Comparison of ENCODE assay signal across 8 cellular contexts in the genomic region with DNA sequence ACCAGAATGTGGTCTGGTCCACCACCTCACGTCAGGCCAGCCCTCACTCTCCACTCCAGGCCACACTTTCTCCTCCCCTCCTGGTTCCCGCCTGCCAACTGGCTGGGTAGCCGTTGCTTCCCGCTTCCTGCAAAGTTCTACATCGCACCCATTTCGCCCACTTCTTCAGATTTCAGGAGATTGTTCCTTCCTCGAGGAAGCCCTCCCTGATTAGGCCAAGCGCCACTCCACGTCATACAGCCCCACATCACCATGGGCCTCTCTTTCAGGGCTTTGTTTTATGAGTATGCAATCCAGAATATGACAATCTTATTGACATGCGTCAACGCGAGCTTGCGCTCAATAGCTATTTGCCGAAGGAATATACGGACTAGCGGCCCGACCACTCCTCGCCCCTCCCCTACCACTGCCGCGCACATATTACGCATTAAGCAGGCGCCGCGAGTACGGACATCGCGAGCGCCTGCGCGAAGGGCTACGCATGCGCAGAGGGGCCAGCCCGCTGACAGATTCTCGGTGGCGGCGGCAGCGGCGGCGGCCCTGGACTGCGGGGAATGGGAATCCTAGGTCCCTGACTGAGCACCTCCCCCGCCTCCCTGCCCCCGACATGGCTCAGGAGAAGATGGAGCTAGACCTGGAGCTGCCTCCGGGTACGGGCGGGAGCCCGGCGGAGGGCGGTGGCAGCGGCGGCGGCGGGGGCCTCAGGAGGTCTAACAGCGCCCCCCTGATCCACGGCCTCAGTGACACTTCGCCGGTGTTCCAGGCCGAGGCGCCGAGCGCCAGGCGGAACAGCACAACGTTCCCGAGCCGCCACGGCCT.
DNase-seq lines count a peak whose midpoint lies in the region; TF ChIP-seq lines count a peak whose summit lies in the region.

No MANE protein-coding gene starts in this region.

- peak; percentile 69 for TF ChIP-seq RAD21 in neural cell (conservative IDR thresholded peaks at IDR 0.05)

- peak in 1 of 4 donors; percentile 35 for TF ChIP-seq POLR2A in stomach (IDR thresholded peaks at IDR 0.05)

- no peaks in the 10 kb centered on the region for H3K36me3 ChIP-seq in neural cell (ENCODE audit: insufficient read depth, low read length)
- H3K36me3 ChIP-seq in stomach: no peaks in the 10 kb centered on the region

- peak overlapping the region; percentile 86 for H3K9ac ChIP-seq in neural cell (ENCODE audit: low read length)

- H3K9me2 ChIP-seq in neural cell (ENCODE audit: insufficient read depth, low read length): no peaks in the 10 kb centered on the region

- H3K4me1 ChIP-seq in stomach: peaks cover 43 to 59% (median 50%) of the 10 kb centered on the region in 4 donors

- H3K4me2 ChIP-seq in neural cell (ENCODE audit: low read length): peak overlapping the region; percentile 81

- TF ChIP-seq EP300 in neural cell (conservative IDR thresholded peaks at IDR 0.05; ENCODE audit: poor library complexity, severe bottlenecking) (peak; percentile 88), stomach (IDR thresholded peaks at IDR 0.05) (no peak)

- no peaks in the 10 kb centered on the region for H3F3A ChIP-seq in neural cell (ENCODE audit: insufficient read depth, low read length, poor library complexity, severe bottlenecking)

- H3K79me2 ChIP-seq in neural cell (replicated peaks; ENCODE audit: insufficient read depth, low read length): peaks cover 28% of the 10 kb centered on the region

- no peaks in the 10 kb centered on the region for H3K27me3 ChIP-seq in neural cell (ENCODE audit: insufficient read depth, low read depth, low read length)
- no peaks in the 10 kb centered on the region for H3K27me3 ChIP-seq in stomach

- H2AFZ ChIP-seq in neural cell (ENCODE audit: low read depth, low read length): peak overlapping the region; percentile 98

- TF ChIP-seq CTCF in LNCAP (IDR thresholded peaks at IDR 0.05) (peak; percentile 54; the same call in 1 of the 2 replicates), fibroblast of villous mesenchyme (IDR thresholded peaks at IDR 0.05; ENCODE audit: insufficient read depth, low read depth, low read length) (peak; percentile 26), neural cell (IDR thresholded peaks at IDR 0.05; ENCODE audit: poor library complexity, severe bottlenecking) (peak; percentile 84), stomach (IDR thresholded peaks at IDR 0.05) (peak in 2 of 7 experiments; percentile 28 to 35)

- DNase-seq in ELR (ENCODE audit: low read depth): peak; percentile 94
- peak; percentile 68 for DNase-seq in GOT3 (lab: John Stamatoyannopoulos, UW)
- DNase-seq in RPMI7951 (ENCODE audit: low read depth): peak; percentile 88
- DNase-seq in activated T-helper 9 cell treated with anti-CD3 and anti-CD28 coated beads, Interleukin-2, amount 50 U/mL, for 16 hours (ENCODE audit: low read depth): peak; percentile 90
- peak; percentile 94 for DNase-seq in fibroblast of villous mesenchyme (ENCODE audit: low read depth)
- DNase-seq in stomach: peak; percentile 96

- H3K4me3 ChIP-seq in fibroblast of villous mesenchyme (ENCODE audit: low read depth, low read length): peak overlapping the region; percentile 90
- H3K4me3 ChIP-seq in neural cell (ENCODE audit: low read length): peak overlapping the region; percentile 70
- peak overlapping the region; percentile 59 to 85 (median 72) for H3K4me3 ChIP-seq in stomach

- intact Hi-C loops in stomach (cut with DNase I; ENCODE audit: low total_unique reads): no loop called here

- H3K27ac ChIP-seq in neural cell (ENCODE audit: low read length) (peak overlapping the region; percentile 94), stomach (peak overlapping the region; percentile 91 to 97 (median 94))

- no peaks in the 10 kb centered on the region for H4K20me1 ChIP-seq in neural cell (ENCODE audit: insufficient read depth)

- 0 to 1% (median 1%) methylated on average over 42 to 65 of the region's 65 CpGs for WGBS in stomach, 5 donors

- H3K9me3 ChIP-seq in neural cell (ENCODE audit: low read length) (no peaks in the 10 kb centered on the region), stomach (no peaks in the 10 kb centered on the region)

TF ChIP-seq in neural cell, 6 proteins besides CTCF, POLR2A, EP300 and RAD21:
- TF ChIP-seq, protein P1, sequence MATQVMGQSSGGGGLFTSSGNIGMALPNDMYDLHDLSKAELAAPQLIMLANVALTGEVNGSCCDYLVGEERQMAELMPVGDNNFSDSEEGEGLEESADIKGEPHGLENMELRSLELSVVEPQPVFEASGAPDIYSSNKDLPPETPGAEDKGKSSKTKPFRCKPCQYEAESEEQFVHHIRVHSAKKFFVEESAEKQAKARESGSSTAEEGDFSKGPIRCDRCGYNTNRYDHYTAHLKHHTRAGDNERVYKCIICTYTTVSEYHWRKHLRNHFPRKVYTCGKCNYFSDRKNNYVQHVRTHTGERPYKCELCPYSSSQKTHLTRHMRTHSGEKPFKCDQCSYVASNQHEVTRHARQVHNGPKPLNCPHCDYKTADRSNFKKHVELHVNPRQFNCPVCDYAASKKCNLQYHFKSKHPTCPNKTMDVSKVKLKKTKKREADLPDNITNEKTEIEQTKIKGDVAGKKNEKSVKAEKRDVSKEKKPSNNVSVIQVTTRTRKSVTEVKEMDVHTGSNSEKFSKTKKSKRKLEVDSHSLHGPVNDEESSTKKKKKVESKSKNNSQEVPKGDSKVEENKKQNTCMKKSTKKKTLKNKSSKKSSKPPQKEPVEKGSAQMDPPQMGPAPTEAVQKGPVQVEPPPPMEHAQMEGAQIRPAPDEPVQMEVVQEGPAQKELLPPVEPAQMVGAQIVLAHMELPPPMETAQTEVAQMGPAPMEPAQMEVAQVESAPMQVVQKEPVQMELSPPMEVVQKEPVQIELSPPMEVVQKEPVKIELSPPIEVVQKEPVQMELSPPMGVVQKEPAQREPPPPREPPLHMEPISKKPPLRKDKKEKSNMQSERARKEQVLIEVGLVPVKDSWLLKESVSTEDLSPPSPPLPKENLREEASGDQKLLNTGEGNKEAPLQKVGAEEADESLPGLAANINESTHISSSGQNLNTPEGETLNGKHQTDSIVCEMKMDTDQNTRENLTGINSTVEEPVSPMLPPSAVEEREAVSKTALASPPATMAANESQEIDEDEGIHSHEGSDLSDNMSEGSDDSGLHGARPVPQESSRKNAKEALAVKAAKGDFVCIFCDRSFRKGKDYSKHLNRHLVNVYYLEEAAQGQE (IDR thresholded peaks at IDR 0.05; ENCODE audit: borderline replicate concordance): peak; percentile 82
- TF ChIP-seq POLR2AphosphoS5 (IDR thresholded peaks at IDR 0.05) (peak; percentile 97), EZH2 (IDR thresholded peaks at IDR 0.05; ENCODE audit: borderline replicate concordance, insufficient read depth, low read length, poor library complexity, severe bottlenecking) (no peak), SMC3 (conservative IDR thresholded peaks at IDR 0.05; ENCODE audit: poor library complexity) (peak; percentile 66), MXI1 (conservative IDR thresholded peaks at IDR 0.05; ENCODE audit: poor library complexity, severe bottlenecking) (peak; percentile 78), TAF1 (IDR thresholded peaks at IDR 0.05; ENCODE audit: low read depth) (peak; percentile 55)

Comparison
In these comparisons a context has a peak if more than half of its experiments do, and no peak if none do; other contexts are left out.
1. Peak in every context shown above with its lines: DNase-seq, H3K4me3 ChIP-seq and H3K27ac ChIP-seq.